ENCODE assay signal across 10 cellular contexts in the genomic region with DNA sequence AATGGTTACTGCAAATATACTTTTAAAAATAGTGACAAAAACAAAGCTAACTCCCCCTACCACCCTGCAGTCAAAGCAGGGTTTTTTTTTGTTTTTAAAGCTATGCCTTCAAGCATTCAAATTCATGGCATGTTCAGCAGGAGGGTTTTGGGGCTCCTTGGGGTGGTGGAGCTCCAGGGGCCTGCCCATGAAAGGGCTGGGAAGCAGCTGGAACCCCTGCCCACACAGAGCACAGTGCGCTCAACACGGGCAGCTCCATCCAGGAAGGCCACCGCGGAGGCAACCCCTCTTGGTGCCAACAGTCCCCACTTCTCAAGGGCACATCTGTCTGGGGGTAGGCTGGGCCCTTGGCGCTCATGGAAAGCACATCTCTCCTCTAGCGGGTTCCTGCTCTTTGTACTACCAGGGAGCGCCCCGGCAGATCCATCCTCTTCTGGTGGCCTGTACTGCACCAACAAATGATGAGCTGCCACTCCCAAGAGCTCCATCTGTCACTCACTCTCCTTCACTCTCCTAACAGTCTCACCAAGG. TPM values are rescaled to one million over a fixed set of nuclear protein-coding genes. Genes with fewer than 3 reads are reported as not detected.
DNase-seq lines count a peak whose midpoint lies in the region; ATAC-seq and TF ChIP-seq lines count a peak whose summit lies in the region.
"Had no signal": no experiment of that assay in that cellular context is flagged by ENCODE, and none has a peak within 500 bp of the region (broad histone marks: within the 10 kb centered on the region; RNA-seq: fewer than 3 reads in every experiment).

No MANE protein-coding gene starts in this region.

- H3K4me1 ChIP-seq in psoas muscle (peaks cover 19% of the 10 kb centered on the region), OCI-LY7 (ENCODE audit: insufficient read depth, low read length, poor library complexity, severe bottlenecking) (no peaks in the 10 kb centered on the region)

- H3K4me1 Mint-ChIP-seq in CD14-positive monocyte: peaks cover 30% of the 10 kb centered on the region
- peaks cover 0 to 2% (median 0%) of the 10 kb centered on the region in 3 donors for H3K4me1 Mint-ChIP-seq in IgD-negative memory B cell

- no peak overlapping the region for H2AFZ ChIP-seq in OCI-LY7 (ENCODE audit: low read length)

- H3K9me3 ChIP-seq in psoas muscle (no peaks in the 10 kb centered on the region), OCI-LY7 (ENCODE audit: low read length) (no peaks in the 10 kb centered on the region)

- H3K4me3 Mint-ChIP-seq in CD14-positive monocyte (peak overlapping the region; percentile 58 to 80), IgD-negative memory B cell (no peak overlapping the region)

- intact Hi-C loops in CD14-positive monocyte (cut with micrococcal nuclease) (no loop called here), psoas muscle (cut with DNase I) (loop anchor here in 1 of 2 donors (5.0 kb wide), 1 partner anchor 36 kb away; no protein-coding TSS in a partner anchor), OCI-LY7 (cut with micrococcal nuclease; ENCODE audit: unreplicated experiment) (no loop called here)

- WGBS in psoas muscle, 3 donors: 58 to 70% (median 62%) methylated on average over 8 of the region's 8 CpGs

- H3K9me3 Mint-ChIP-seq in CD14-positive monocyte (no peaks in the 10 kb centered on the region), IgD-negative memory B cell (no peaks in the 10 kb centered on the region)

- POLR2A ChIA-PET in OCI-LY7 (lab: Charles Lee): interaction anchor here (0.5 to 1.0 kb wide), 2 partner anchors 46 to 608 kb away, joined by 4 read pairs; a partner anchor contains a TSS

- H3K4me3 ChIP-seq in coronary artery (no peak overlapping the region), psoas muscle (peak overlapping the region; percentile 47), OCI-LY7 (ENCODE audit: low read depth, low read length, poor library complexity, severe bottlenecking) (no peak overlapping the region)

- H3K27ac ChIP-seq in coronary artery (peak overlapping the region; percentile 38 to 68), psoas muscle (peak overlapping the region; percentile 57), OCI-LY7 (ENCODE audit: low read depth, low read length, poor library complexity, severe bottlenecking) (no peak overlapping the region)

- no peak overlapping the region for H3K4me2 ChIP-seq in OCI-LY7 (ENCODE audit: low read length)

- CTCF ChIA-PET in OCI-LY7 (lab: Charles Lee; ENCODE audit: unreplicated experiment): interaction anchor here (0.5 kb wide), 1 partner anchor 39 kb away, joined by 4 read pairs; no protein-coding TSS in a partner anchor

- peaks cover 54 to 55% of the 10 kb centered on the region in 2 donors for H3K36me3 Mint-ChIP-seq in CD14-positive monocyte
- peaks cover 5% of the 10 kb centered on the region for H3K36me3 Mint-ChIP-seq in IgD-negative memory B cell

- H3K27me3 Mint-ChIP-seq in CD14-positive monocyte (ENCODE audit: low read depth in 3 of 3) (no peaks in the 10 kb centered on the region), IgD-negative memory B cell (no peaks in the 10 kb centered on the region)

- H3K27ac Mint-ChIP-seq in CD14-positive monocyte: peak overlapping the region; percentile 62 to 94 (median 89)
- H3K27ac Mint-ChIP-seq in IgD-negative memory B cell: peak overlapping the region in 2 of 3 donors; percentile 23 to 60

- H3K79me2 ChIP-seq in OCI-LY7 (ENCODE audit: insufficient read depth, low read depth, low read length): no peaks in the 10 kb centered on the region

- no peaks in the 10 kb centered on the region for H3K9me2 ChIP-seq in OCI-LY7 (ENCODE audit: insufficient read depth, low read length)

- no TSS peak for BruUV-seq in OCI-LY7 (replicated peaks; lab: Mats Ljungman, UMichigan)

- TF ChIP-seq CTCF in CD14-positive monocyte (IDR thresholded peaks at IDR 0.05): no peak
- no peak for TF ChIP-seq CTCF in coronary artery (IDR thresholded peaks at IDR 0.05)
- no peak for TF ChIP-seq CTCF in psoas muscle (IDR thresholded peaks at IDR 0.05)
- no peak for TF ChIP-seq CTCF in OCI-LY7 (conservative IDR thresholded peaks at IDR 0.05; ENCODE audit: low read length)

- no peaks in the 10 kb centered on the region for H3K27me3 ChIP-seq in psoas muscle (ENCODE audit: insufficient read depth in 3 of 3, low read length in 2 of 3)

- ATAC-seq in psoas muscle: peak in 1 of 4 donors; percentile 5
- ATAC-seq in HG02973 (IDR thresholded peaks at IDR 0.05; ENCODE audit: unreplicated experiment): no peak
- no peak for ATAC-seq in GM21423 (IDR thresholded peaks at IDR 0.05; ENCODE audit: unreplicated experiment)

- H4K20me1 ChIP-seq in OCI-LY7 (ENCODE audit: insufficient read depth, low read length): no peaks in the 10 kb centered on the region

- DNase-seq in CD14-positive monocyte (ENCODE audit: low spot score) (no peak), coronary artery (ENCODE audit: low spot score) (peak; percentile 74), psoas muscle (no peak), AG20443 (ENCODE audit: low spot score) (no peak), OCI-LY7 (ENCODE audit: low spot score) (no peak)
- DNase-seq: DMS79, SHP77 had no signal

- H3K36me3 ChIP-seq in psoas muscle (ENCODE audit: insufficient read depth in 1 of 2, low read depth in 1 of 2) (peaks cover 0 to 50% of the 10 kb centered on the region in 2 donors), OCI-LY7 (ENCODE audit: insufficient read depth, low read length) (peaks cover 82% of the 10 kb centered on the region)

RNA-seq across cellular contexts. Expression of a gene that starts 16.6 kb away (rescaled TPM):
- polyA plus RNA-seq in CD14-positive monocyte (1 to 10 TPM; 2.6 to 4.7 TPM), IgD-negative memory B cell (not detected), psoas muscle (1 to 10 TPM in 1 of 3 donors, under 1 TPM in 2; 0.87 to 7.3 (median 0.97) TPM)
- total RNA-seq in psoas muscle (1 to 10 TPM in 1 of 4 donors, under 1 TPM in 3; 0.49 to 1.1 (median 0.69) TPM), OCI-LY7 (2022) (0.34 and 0.50 TPM in 2 replicates)
- 0.16 and 1.0 TPM in 2 replicates for total RNA-seq in OCI-LY7 (2014; rRNA removed; shearing (Covaris generic))

RNA-seq across cellular contexts. Expression of a gene that starts 46.3 kb away (rescaled TPM):
- polyA plus RNA-seq in CD14-positive monocyte: 10 to 100 TPM; 42.1 to 44.9 TPM
- polyA plus RNA-seq in IgD-negative memory B cell: 89.0 TPM
- 100 to 1,000 TPM; 143 to 153 (median 147) TPM for total RNA-seq in psoas muscle
- 100 to 1,000 TPM; 121 to 140 (median 139) TPM for polyA plus RNA-seq in psoas muscle
- total RNA-seq in OCI-LY7 (2014; rRNA removed; shearing (Covaris generic)): 152 and 247 TPM in 2 replicates
- total RNA-seq in OCI-LY7 (2022): 183 and 188 TPM in 2 replicates

Comparison
In these comparisons a context has a peak if more than half of its experiments do, and no peak if none do; other contexts are left out.
1. H3K4me3 Mint-ChIP-seq: peak in CD14-positive monocyte (2 of 2); none in IgD-negative memory B cell (0 of 4).